ENCODE assay signal across 8 cellular contexts in the genomic region with DNA sequence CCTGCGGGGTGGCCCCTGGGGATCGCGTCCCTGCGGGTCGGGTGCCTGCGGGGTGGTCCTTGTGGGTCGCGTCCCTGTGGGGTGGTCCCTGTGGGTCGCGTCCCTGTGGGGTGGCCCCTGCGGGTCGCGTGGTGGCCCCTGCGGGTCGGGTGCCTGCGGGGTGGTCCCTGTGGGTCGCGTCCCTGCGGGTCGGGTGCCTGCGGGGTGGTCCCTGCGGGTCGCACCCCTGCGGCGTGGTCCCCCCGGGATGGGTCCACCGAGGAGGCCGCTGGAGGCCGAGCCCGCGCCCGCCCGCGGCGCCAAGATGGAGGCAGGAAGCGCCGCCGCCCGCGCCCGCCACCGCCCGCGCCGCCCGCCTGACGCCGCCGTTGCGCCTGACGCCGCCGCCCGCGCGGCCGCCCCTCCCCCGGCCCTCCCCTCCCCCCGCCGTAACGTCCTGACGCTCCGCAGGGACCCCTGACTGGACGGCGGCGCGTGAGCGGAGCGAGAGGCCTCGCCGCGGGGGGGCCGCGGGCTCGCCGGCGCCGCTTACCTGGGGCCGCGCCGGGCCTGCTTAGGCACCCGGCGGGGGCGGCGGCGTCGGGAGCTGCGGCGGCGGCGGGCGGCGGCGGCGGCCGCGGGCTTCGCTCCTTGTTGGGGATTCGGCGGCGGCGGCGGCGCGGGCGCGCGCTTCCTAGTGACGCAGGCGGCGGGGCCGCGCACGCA. TPM values are rescaled to one million over a fixed set of nuclear protein-coding genes. Genes with fewer than 3 reads are reported as not detected.
DNase-seq lines count a peak whose midpoint lies in the region; ATAC-seq, FAIRE-seq and TF ChIP-seq lines count a peak whose summit lies in the region.

A gene with protein sequence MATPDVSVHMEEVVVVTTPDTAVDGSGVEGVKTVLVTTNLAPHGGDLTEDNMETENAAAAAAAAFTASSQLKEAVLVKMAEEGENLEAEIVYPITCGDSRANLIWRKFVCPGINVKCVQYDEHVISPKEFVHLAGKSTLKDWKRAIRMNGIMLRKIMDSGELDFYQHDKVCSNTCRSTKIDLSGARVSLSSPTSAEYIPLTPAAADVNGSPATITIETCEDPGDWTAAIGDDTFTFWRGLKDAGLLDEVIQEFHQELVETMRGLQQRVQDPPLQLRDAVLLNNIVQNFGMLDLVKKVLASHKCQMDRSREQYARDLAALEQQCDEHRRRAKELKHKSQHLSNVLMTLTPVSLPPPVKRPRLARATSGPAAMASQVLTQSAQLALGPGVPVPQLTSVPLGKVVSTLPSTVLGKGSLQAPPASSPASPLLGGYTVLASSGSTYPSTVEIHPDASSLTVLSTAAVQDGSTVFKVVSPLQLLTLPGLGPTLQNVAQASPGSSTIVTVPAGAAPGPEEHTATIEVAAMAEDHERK (minus strand): TSS at position 678 of the 705 bp plus-strand sequence. CDS start 7,704 bp downstream, outside the sequence.

- H3K27me3 Mint-ChIP-seq in natural killer cell (ENCODE audit: low read depth in 2 of 2) = no peaks in the 10 kb centered on the region

- H4K20me1 ChIP-seq in fibroblast of lung (ENCODE audit: control insufficient read depth, extremely low read depth, insufficient read depth, low read length) = no peaks in the 10 kb centered on the region

- peak within 1 kb of the TSS; percentile 83 to 89 for H3K27ac Mint-ChIP-seq in natural killer cell

- H3K9me3 ChIP-seq in fibroblast of lung (ENCODE audit: control insufficient read depth, insufficient read depth, low read depth, low read length) = no peaks in the 10 kb centered on the region

- H3K9me3 Mint-ChIP-seq in natural killer cell = no peaks in the 10 kb centered on the region

- H3K4me2 ChIP-seq in fibroblast of lung (ENCODE audit: extremely low read depth, insufficient read depth, low read length) = peak within 1 kb of the TSS; percentile 95

- H3K36me3 ChIP-seq in fibroblast of lung (ENCODE audit: control insufficient read depth, insufficient read depth, low read length) = no peaks in the 10 kb centered on the region

- DNase-seq in C1 segment of cervical spinal cord (lab: John Stamatoyannopoulos, UW) = peak in 12 of 14 donors; percentile 65 to 96 (median 83)
- peak; percentile 94 for DNase-seq in GM19239 (ENCODE audit: insufficient read length, low spot score)
- peak; percentile 67 for DNase-seq in NOMO-1 treated with dmso at 0.1 percent for 144 hours (lab: John Stamatoyannopoulos, UW; ENCODE audit: unreplicated experiment)
- DNase-seq in activated T-cell treated with anti-CD3 and anti-CD28 coated beads, Interleukin-2, amount 50 U/mL, for 48 hours = peak; percentile 75 to 84
- DNase-seq in fibroblast of lung (ENCODE audit: low read depth in 2 of 2) = peak in 1 of 2 donors; percentile 74
- peak; percentile 64 for DNase-seq in natural killer cell

- H3K4me3 Mint-ChIP-seq in natural killer cell = peak within 1 kb of the TSS; percentile 94

- peaks cover 17 to 30% of the 10 kb centered on the region in 2 donors for H3K4me1 Mint-ChIP-seq in natural killer cell

- H3K27me3 ChIP-seq in fibroblast of lung (ENCODE audit: control insufficient read depth, insufficient read depth, low read length) = no peaks in the 10 kb centered on the region

- peak within 1 kb of the TSS; percentile 68 for H2AFZ ChIP-seq in fibroblast of lung (ENCODE audit: low read length)

- no peaks in the 10 kb centered on the region for H3K36me3 Mint-ChIP-seq in natural killer cell

- H3K9ac ChIP-seq in fibroblast of lung (ENCODE audit: insufficient read depth, low read length) = peak within 1 kb of the TSS; percentile 96

- H3K4me1 ChIP-seq in fibroblast of lung (ENCODE audit: control insufficient read depth, extremely low read depth, insufficient read depth, low read length) = no peaks in the 10 kb centered on the region

- peak within 1 kb of the TSS; percentile 74 to 96 (median 95) for H3K4me3 ChIP-seq in fibroblast of lung (replicated peaks in 1 of 4; ENCODE audit: control extremely low read depth in 1 of 4, insufficient read depth in 1 of 4, low read depth in 3 of 4, low read length in 4 of 4)

- intact Hi-C loops in natural killer cell (cut with micrococcal nuclease) = loop anchor here (1.0 to 5.0 kb wide), 3 partner anchors 9 to 126 kb away; no protein-coding TSS in a partner anchor

- no peak for FAIRE-seq in GM19239 (lab: Jason Lieb, UNC)

- ATAC-seq in HG03439 (IDR thresholded peaks at IDR 0.05; ENCODE audit: unreplicated experiment) (peak; percentile 51), natural killer cell (peak; percentile 41 to 63 (median 51))

- H3K27ac ChIP-seq in fibroblast of lung (ENCODE audit: insufficient read depth, low read length) (peak within 1 kb of the TSS; percentile 97), temporal lobe (ENCODE audit: low read depth, low read length) (peak within 1 kb of the TSS; percentile 93)

- peaks cover 45% of the 10 kb centered on the region for H3K79me2 ChIP-seq in fibroblast of lung (ENCODE audit: control insufficient read depth, insufficient read depth, low read length)

- TF ChIP-seq CTCF in fibroblast of lung (conservative IDR thresholded peaks at IDR 0.05 in 1 of 2, IDR thresholded peaks at IDR 0.05 in 1 of 2; ENCODE audit: low read depth in 1 of 2, low read length in 2 of 2) (no peak), natural killer cell (IDR thresholded peaks at IDR 0.05) (no peak)

RNA-seq across cellular contexts. Expression of the gene that starts here (rescaled TPM):
- 7.4 and 10.9 TPM in 2 replicates for total RNA-seq in fibroblast of lung
- polyA plus RNA-seq in fibroblast of lung = 6.3 and 7.9 TPM in 2 replicates
- polyA plus RNA-seq in fibroblast of lung (2012) = 7.2 and 8.5 TPM in 2 replicates
- polyA minus RNA-seq in fibroblast of lung (ENCODE audit: low replicate concordance) = 9.4 and 10.5 TPM in 2 replicates
- total RNA-seq in natural killer cell = 10 to 100 TPM; 11.7 to 15.1 (median 14.6) TPM
- total RNA-seq in temporal lobe = 5.4 TPM
